ENCODE assay signal across 8 cellular contexts in the genomic region with DNA sequence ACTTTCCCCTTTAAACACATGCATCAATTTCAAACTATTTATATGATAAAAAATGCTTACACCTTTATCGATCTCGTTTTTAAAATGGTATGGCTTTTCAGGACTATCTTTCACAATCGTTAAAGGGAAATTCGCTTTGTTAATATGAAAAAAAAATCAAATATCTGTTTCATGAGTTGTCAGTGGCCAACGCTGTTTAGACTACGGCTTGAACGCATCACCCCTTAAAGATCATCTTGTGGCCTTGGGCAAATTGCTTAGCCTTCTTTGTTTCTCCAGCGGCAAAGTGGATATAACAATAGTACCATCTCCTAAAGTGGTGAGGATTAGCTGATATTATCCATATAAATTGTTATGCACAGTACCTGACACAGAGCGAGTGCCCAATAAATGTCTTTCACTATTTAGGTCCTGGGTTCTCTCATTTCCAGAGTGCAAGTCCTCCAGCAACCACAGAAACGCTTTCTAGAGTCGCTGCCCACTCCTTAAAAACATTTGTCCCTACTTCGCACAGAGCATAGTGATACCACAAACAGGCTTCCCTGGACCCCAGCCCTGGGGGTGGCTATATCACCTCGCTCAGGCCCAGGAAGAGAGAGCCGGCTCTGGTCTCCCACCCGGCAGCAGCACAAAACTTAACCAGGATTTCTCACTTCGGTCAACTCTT. TPM values are rescaled to one million over a fixed set of nuclear protein-coding genes. Genes with fewer than 3 reads are reported as not detected.
DNase-seq lines count a peak whose midpoint lies in the region; ATAC-seq and TF ChIP-seq lines count a peak whose summit lies in the region.

No MANE protein-coding gene starts in this region.

- H3K36me3 ChIP-seq in SK-N-MC (ENCODE audit: insufficient read depth, low read length): no peaks in the 10 kb centered on the region
- H3K36me3 ChIP-seq in prostate gland: no peaks in the 10 kb centered on the region

- TF ChIP-seq POLR2A in prostate gland (IDR thresholded peaks at IDR 0.05): no peak

- ATAC-seq in GM21576 (IDR thresholded peaks at IDR 0.05; ENCODE audit: unreplicated experiment) (peak; percentile 2), GM19395 (IDR thresholded peaks at IDR 0.05; ENCODE audit: unreplicated experiment) (no peak), HG03354 (IDR thresholded peaks at IDR 0.05; ENCODE audit: poor library complexity, severe bottlenecking, unreplicated experiment) (no peak)

- H3K9me3 ChIP-seq in SK-N-MC (ENCODE audit: low read depth, low read length) (no peaks in the 10 kb centered on the region), prostate gland (no peaks in the 10 kb centered on the region)

- 37% methylated on average over 16 of the region's 16 CpGs for WGBS in prostate gland

- TF ChIP-seq CTCF in fibroblast of pulmonary artery (IDR thresholded peaks at IDR 0.05; ENCODE audit: low read length, missing control alignments) (no peak), prostate gland (IDR thresholded peaks at IDR 0.05) (peak in 1 of 4 experiments; percentile 1)

- H3K4me3 ChIP-seq in SK-N-MC: peak overlapping the region; percentile 100
- H3K4me3 ChIP-seq in fibroblast of pulmonary artery (replicated peaks; ENCODE audit: low read depth, low read length): peak overlapping the region; percentile 72
- H3K4me3 ChIP-seq in prostate gland: peak overlapping the region; percentile 70 to 78

- H3K4me1 ChIP-seq in prostate gland (replicated peaks): no peaks in the 10 kb centered on the region

- intact Hi-C loops in prostate gland (cut with DNase I): loop anchor here (5.0 kb wide), 1 partner anchor 60 kb away; no protein-coding TSS in a partner anchor

- no peaks in the 10 kb centered on the region for H3K27me3 ChIP-seq in prostate gland (replicated peaks; ENCODE audit: insufficient read depth)

- H3K27ac ChIP-seq in SK-N-MC (peak overlapping the region; percentile 82), prostate gland (peak overlapping the region; percentile 87 to 89)

- DNase-seq in AG08395 (ENCODE audit: low spot score): peak; percentile 6
- DNase-seq in SK-N-MC (ENCODE audit: low read depth, low spot score): no peak
- no peak for DNase-seq in fibroblast of pulmonary artery (ENCODE audit: low read depth)
- DNase-seq in prostate gland (ENCODE audit: low spot score): no peak
- no peak for DNase-seq in germinal center (ENCODE audit: low spot score)

- peak overlapping the region; percentile 74 for H3K9ac ChIP-seq in SK-N-MC (ENCODE audit: insufficient read length)

RNA-seq across cellular contexts. Expression of a gene that starts 0.9 kb away (rescaled TPM):
- 10 to 100 TPM; 21.6 to 41.9 TPM for total RNA-seq in prostate gland
